9 cellular contexts compared by ENCODE assay signal in the genomic region with DNA sequence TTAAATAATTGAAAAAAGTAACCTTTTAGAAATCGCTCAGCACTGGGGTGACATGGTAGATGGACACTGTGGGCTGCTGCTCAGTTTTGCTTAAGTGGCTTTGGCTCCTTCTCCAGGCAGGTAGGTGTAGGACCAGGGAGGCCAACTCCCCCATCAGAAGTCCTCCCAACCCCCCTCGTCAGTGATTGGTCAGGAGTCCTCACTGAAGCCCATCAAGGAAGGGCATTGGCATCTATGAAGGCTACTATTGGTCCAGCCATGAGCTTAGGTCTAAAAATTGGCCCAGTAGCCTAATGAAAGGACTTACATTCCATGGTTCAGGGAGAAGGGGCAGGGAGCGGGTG. TPM values are rescaled to one million over a fixed set of nuclear protein-coding genes. Genes with fewer than 3 reads are reported as not detected.
A peak's percentile ranks its signal among the peaks of the same experiment; 100 is the strongest.
DNase-seq lines count a peak whose midpoint lies in the region; ATAC-seq and TF ChIP-seq lines count a peak whose summit lies in the region.
"Had no signal": no experiment of that assay in that cellular context is flagged by ENCODE, and none has a peak within 500 bp of the region (broad histone marks: within the 10 kb centered on the region; RNA-seq: fewer than 3 reads in every experiment).

No MANE protein-coding gene starts in this region.

- no peaks in the 10 kb centered on the region for H3K9me3 ChIP-seq in mammary epithelial cell (replicated peaks; ENCODE audit: insufficient read depth, low read length)

- dilution Hi-C loops in mammary epithelial cell (cut with HindIII; ENCODE audit: low sequenced_read_pairs): no loop called here

- H3K79me2 ChIP-seq in mammary epithelial cell (ENCODE audit: insufficient read depth, low read length): no peaks in the 10 kb centered on the region

- ATAC-seq in GM18868 (IDR thresholded peaks at IDR 0.05; ENCODE audit: unreplicated experiment): peak; percentile 19
- ATAC-seq in HG02840 (IDR thresholded peaks at IDR 0.05; ENCODE audit: low FRiP score, unreplicated experiment): peak; percentile 11
- ATAC-seq in GM21526 (IDR thresholded peaks at IDR 0.05; ENCODE audit: low FRiP score, unreplicated experiment): no peak

- DNase-seq in mammary epithelial cell: no peak
- DNase-seq in posterior cingulate gyrus: no peak
- no peak for DNase-seq in epidermal melanocyte (ENCODE audit: insufficient read length, low spot score)

- H3K4me3 ChIP-seq in rectal smooth muscle tissue (ENCODE audit: low read length) (peak overlapping the region; percentile 12), mammary epithelial cell (replicated peaks in 1 of 3; ENCODE audit: insufficient read depth in 1 of 3, low read depth in 2 of 3, low read length in 3 of 3) (no peak overlapping the region)
- H3K4me3 ChIP-seq: SK-N-MC had no signal

- no peaks in the 10 kb centered on the region for H4K20me1 ChIP-seq in mammary epithelial cell (ENCODE audit: insufficient read depth, low read length)

- H2AFZ ChIP-seq in mammary epithelial cell (ENCODE audit: low read depth, low read length): no peak overlapping the region

- no peaks in the 10 kb centered on the region for H3K27me3 ChIP-seq in rectal smooth muscle tissue (ENCODE audit: control insufficient read depth, insufficient read depth, low read length)
- no peaks in the 10 kb centered on the region for H3K27me3 ChIP-seq in mammary epithelial cell (ENCODE audit: insufficient read depth, low read length)

- H3K9me3 Mint-ChIP-seq in activated naive CD4-positive, alpha-beta T cell treated with anti-CD3 and anti-CD28 coated beads, Interleukin-2, amount 50 U/mL, for 24 hours: peaks cover 5% of the 10 kb centered on the region

- peaks cover 5% of the 10 kb centered on the region for H3K4me1 ChIP-seq in rectal smooth muscle tissue (ENCODE audit: control insufficient read depth, insufficient read depth, low read length)
- peaks cover 7% of the 10 kb centered on the region for H3K4me1 ChIP-seq in mammary epithelial cell (ENCODE audit: insufficient read depth, low read length)

- in situ Hi-C loops in mammary epithelial cell (cut with MboI; ENCODE audit: low sequenced_read_pairs in 2 of 2): no loop called here

- H3K27me3 Mint-ChIP-seq in activated naive CD4-positive, alpha-beta T cell treated with anti-CD3 and anti-CD28 coated beads, Interleukin-2, amount 50 U/mL, for 24 hours: no peaks in the 10 kb centered on the region

- peaks cover 2% of the 10 kb centered on the region for H3K36me3 ChIP-seq in rectal smooth muscle tissue (ENCODE audit: control insufficient read depth, insufficient read depth, low read length)
- H3K36me3 ChIP-seq in mammary epithelial cell (ENCODE audit: insufficient read depth, low read length): no peaks in the 10 kb centered on the region

- peaks cover 82% of the 10 kb centered on the region for H3K4me1 Mint-ChIP-seq in activated naive CD4-positive, alpha-beta T cell treated with anti-CD3 and anti-CD28 coated beads, Interleukin-2, amount 50 U/mL, for 24 hours

- H3K36me3 Mint-ChIP-seq in activated naive CD4-positive, alpha-beta T cell treated with anti-CD3 and anti-CD28 coated beads, Interleukin-2, amount 50 U/mL, for 24 hours: peaks cover 16% of the 10 kb centered on the region

- H3K27ac ChIP-seq in rectal smooth muscle tissue (ENCODE audit: low read depth, low read length) (no peak overlapping the region), mammary epithelial cell (ENCODE audit: insufficient read depth, low read depth, low read length) (no peak overlapping the region)
- H3K27ac ChIP-seq: SK-N-MC had no signal

- TF ChIP-seq CTCF in mammary epithelial cell (conservative IDR thresholded peaks at IDR 0.05 in 1 of 2, IDR thresholded peaks at IDR 0.05 in 1 of 2; ENCODE audit: extremely low read depth in 1 of 2, insufficient read depth in 1 of 2, low read depth in 1 of 2, low read length in 2 of 2): no peak

- H3K9ac ChIP-seq in rectal smooth muscle tissue (ENCODE audit: low read length) (no peak overlapping the region), mammary epithelial cell (ENCODE audit: insufficient read depth, low read length) (no peak overlapping the region)

- peak overlapping the region; percentile 99 for H3K27ac Mint-ChIP-seq in activated naive CD4-positive, alpha-beta T cell treated with anti-CD3 and anti-CD28 coated beads, Interleukin-2, amount 50 U/mL, for 24 hours

- WGBS in mammary epithelial cell (ENCODE audit: low coverage, missing lambda C conversion rate): 100% methylated on average over 3 of the region's 3 CpGs

- BruUV-seq in mammary epithelial cell (replicated peaks; lab: Mats Ljungman, UMichigan): no TSS peak

- CTCF ChIA-PET in mammary epithelial cell (lab: Charles Lee; ENCODE audit: low non-redundant PET): no interaction called here

- peak overlapping the region; percentile 82 for H3K4me3 Mint-ChIP-seq in activated naive CD4-positive, alpha-beta T cell treated with anti-CD3 and anti-CD28 coated beads, Interleukin-2, amount 50 U/mL, for 24 hours

- no peak overlapping the region for H3K4me2 ChIP-seq in mammary epithelial cell (ENCODE audit: insufficient read depth, low read depth, low read length)

- intact Hi-C loops in mammary epithelial cell (cut with micrococcal nuclease): no loop called here
- intact Hi-C loops in posterior cingulate gyrus (cut with DNase I): no loop called here

RNA-seq across cellular contexts. Expression of a gene that starts 34.7 kb away (rescaled TPM):
- 10 to 100 TPM; 12.0 to 25.1 TPM for total RNA-seq in mammary epithelial cell
- 13.0 TPM for polyA plus RNA-seq in mammary epithelial cell
- 2.9 TPM for polyA minus RNA-seq in mammary epithelial cell
